Comparison of ENCODE assay signal across 8 cellular contexts in genomic region chr11:45900916-45901617, GRCh38. TPM values are rescaled to one million over a fixed set of nuclear protein-coding genes. Genes with fewer than 3 reads are reported as not detected.
DNase-seq lines count a peak whose midpoint lies in the region; ATAC-seq lines count a peak whose summit lies in the region.

No MANE protein-coding gene starts in this region.

- peak overlapping the region; percentile 65 to 82 (median 76) for H3K4me3 Mint-ChIP-seq in IgD-negative memory B cell
- peak overlapping the region in 8 of 10 donors; percentile 40 to 79 (median 68) for H3K4me3 Mint-ChIP-seq in naive thymus-derived CD4-positive, alpha-beta T cell

- peaks cover 0 to 2% (median 2%) of the 10 kb centered on the region in 3 donors for H3K4me1 Mint-ChIP-seq in IgD-negative memory B cell
- H3K4me1 Mint-ChIP-seq in naive thymus-derived CD4-positive, alpha-beta T cell, result peaks cover 0 to 8% (median 4%) of the 10 kb centered on the region in 7 donors

- peaks cover 8% of the 10 kb centered on the region; the same call in 1 of the 2 replicates for H3K27me3 ChIP-seq in ACC112 (ENCODE audit: insufficient read depth, low read length)
- peaks cover 25 to 29% of the 10 kb centered on the region in 2 donors for H3K27me3 ChIP-seq in duodenal mucosa (ENCODE audit: control insufficient read depth in 1 of 2, insufficient read depth in 2 of 2, low read length in 2 of 2)
- H3K27me3 ChIP-seq in naive thymus-derived CD4-positive, alpha-beta T cell (ENCODE audit: control insufficient read depth in 2 of 2, insufficient read depth in 2 of 2, low read length in 2 of 2), result peaks cover 0 to 5% of the 10 kb centered on the region in 2 donors

- DNase-seq in naive thymus-derived CD4-positive, alpha-beta T cell, result no peak
- no peak for DNase-seq in SHP77 treated with DMSO at 0.1 percent for 48 hours (lab: John Stamatoyannopoulos, UW)
- no peak for DNase-seq in H4 (ENCODE audit: low spot score)

- ATAC-seq in naive thymus-derived CD4-positive, alpha-beta T cell, result no peak
- no peak for ATAC-seq in GM21786 (IDR thresholded peaks at IDR 0.05; ENCODE audit: unreplicated experiment)
- ATAC-seq in GM18858 (IDR thresholded peaks at IDR 0.05; ENCODE audit: unreplicated experiment), result no peak

- POLR2A ChIA-PET in naive thymus-derived CD4-positive, alpha-beta T cell (lab: Charles Lee), result interaction anchor here (0.6 kb wide), 1 partner anchor 20 kb away, joined by 3 read pairs; no protein-coding TSS in a partner anchor

- peaks cover 15% of the 10 kb centered on the region for H3K27me3 Mint-ChIP-seq in IgD-negative memory B cell
- H3K27me3 Mint-ChIP-seq in naive thymus-derived CD4-positive, alpha-beta T cell, result peaks cover 19 to 42% (median 26%) of the 10 kb centered on the region in 5 donors

- no peaks in the 10 kb centered on the region for H3K9me3 ChIP-seq in duodenal mucosa (ENCODE audit: control insufficient read depth in 1 of 2, low read length in 2 of 2)
- H3K9me3 ChIP-seq in naive thymus-derived CD4-positive, alpha-beta T cell (ENCODE audit: control insufficient read depth in 2 of 3, low read length in 3 of 3), result no peaks in the 10 kb centered on the region

- H3K9me3 Mint-ChIP-seq in IgD-negative memory B cell, result no peaks in the 10 kb centered on the region
- peaks cover 0 to 2% (median 0%) of the 10 kb centered on the region in 11 donors for H3K9me3 Mint-ChIP-seq in naive thymus-derived CD4-positive, alpha-beta T cell

- H3K9ac ChIP-seq in duodenal mucosa (ENCODE audit: low read depth in 1 of 2, low read length in 2 of 2), result no peak overlapping the region

- H3K79me2 ChIP-seq in ACC112 (ENCODE audit: control insufficient read depth, insufficient read depth, low read length, unreplicated experiment), result no peaks in the 10 kb centered on the region

- no peak overlapping the region for H2AFZ ChIP-seq in ACC112 (ENCODE audit: low read length, unreplicated experiment)

- peak overlapping the region; percentile 77 for H3K4me3 ChIP-seq in ACC112 (ENCODE audit: low read depth, low read length)
- H3K4me3 ChIP-seq in duodenal mucosa (ENCODE audit: low read depth in 1 of 2, low read length in 2 of 2), result peak overlapping the region; percentile 28 to 40
- no peak overlapping the region for H3K4me3 ChIP-seq in naive thymus-derived CD4-positive, alpha-beta T cell (ENCODE audit: low read length)

- CTCF ChIA-PET in naive thymus-derived CD4-positive, alpha-beta T cell (lab: Charles Lee), result no interaction called here

- intact Hi-C loops in naive thymus-derived CD4-positive, alpha-beta T cell (cut with micrococcal nuclease), result no loop called here

- no peaks in the 10 kb centered on the region for H3K36me3 Mint-ChIP-seq in IgD-negative memory B cell
- H3K36me3 Mint-ChIP-seq in naive thymus-derived CD4-positive, alpha-beta T cell, result no peaks in the 10 kb centered on the region

- H3K27ac ChIP-seq in ACC112 (ENCODE audit: low read depth, low read length), result no peak overlapping the region
- H3K27ac ChIP-seq in duodenal mucosa (ENCODE audit: low read depth, low read length), result no peak overlapping the region
- H3K27ac ChIP-seq in naive thymus-derived CD4-positive, alpha-beta T cell (ENCODE audit: low read depth, low read length), result no peak overlapping the region

- H3K36me3 ChIP-seq in ACC112 (ENCODE audit: insufficient read depth, low read length) (no peaks in the 10 kb centered on the region), duodenal mucosa (ENCODE audit: control insufficient read depth in 1 of 2, insufficient read depth in 2 of 2, low read length in 2 of 2) (no peaks in the 10 kb centered on the region)
- no peaks in the 10 kb centered on the region for H3K36me3 ChIP-seq in naive thymus-derived CD4-positive, alpha-beta T cell (ENCODE audit: control insufficient read depth in 2 of 3, insufficient read depth in 3 of 3, low read length in 3 of 3)

- H3K4me1 ChIP-seq in ACC112 (ENCODE audit: control insufficient read depth, insufficient read depth, low read length, unreplicated experiment), result peaks cover 11% of the 10 kb centered on the region
- H3K4me1 ChIP-seq in duodenal mucosa (ENCODE audit: control insufficient read depth in 1 of 2, insufficient read depth in 2 of 2, low read length in 2 of 2), result peaks cover 18 to 27% of the 10 kb centered on the region in 2 donors
- H3K4me1 ChIP-seq in naive thymus-derived CD4-positive, alpha-beta T cell (ENCODE audit: control insufficient read depth in 2 of 2, insufficient read depth in 2 of 2, low read length in 2 of 2), result peaks cover 7 to 9% of the 10 kb centered on the region in 2 donors

- peak overlapping the region in 2 of 3 donors; percentile 32 to 60 for H3K27ac Mint-ChIP-seq in IgD-negative memory B cell
- H3K27ac Mint-ChIP-seq in naive thymus-derived CD4-positive, alpha-beta T cell, result no peak overlapping the region

RNA-seq across cellular contexts. Expression of gene FREY1, which starts 6.0 kb away (rescaled TPM):
- not detected for polyA plus RNA-seq in IgD-negative memory B cell
- 1 to 10 TPM; 3.4 to 8.2 (median 4.6) TPM for total RNA-seq in naive thymus-derived CD4-positive, alpha-beta T cell
- polyA plus RNA-seq in naive thymus-derived CD4-positive, alpha-beta T cell, result not detected
- 0.51 TPM in 1 of 2 replicates, not detected in the other for total RNA-seq in H4 (2014; rRNA removed; shearing (Covaris generic))

RNA-seq across cellular contexts. Expression of gene MAPK8IP1, which starts 15.6 kb away (rescaled TPM):
- polyA plus RNA-seq in IgD-negative memory B cell, result 0.26 TPM
- 1 to 10 TPM in 2 of 5 experiments, under 1 TPM in 3; 0.65 to 7.0 (median 0.92) TPM for total RNA-seq in naive thymus-derived CD4-positive, alpha-beta T cell
- polyA plus RNA-seq in naive thymus-derived CD4-positive, alpha-beta T cell, result not detected
- total RNA-seq in H4 (2014; rRNA removed; shearing (Covaris generic)), result 10.7 and 11.9 TPM in 2 replicates

RNA-seq across cellular contexts. Expression of gene PEX16, which starts 16.6 kb away (rescaled TPM):
- 73.5 TPM for polyA plus RNA-seq in IgD-negative memory B cell
- 10 to 100 TPM; 48.2 to 64.3 (median 58.1) TPM for total RNA-seq in naive thymus-derived CD4-positive, alpha-beta T cell
- 10 to 100 TPM; 52.9 to 56.7 TPM for polyA plus RNA-seq in naive thymus-derived CD4-positive, alpha-beta T cell
- total RNA-seq in H4 (2014; rRNA removed; shearing (Covaris generic)), result 31.4 and 43.0 TPM in 2 replicates

RNA-seq across cellular contexts. Expression of gene LARGE2, which starts 21.4 kb away (rescaled TPM):
- 61.7 TPM for polyA plus RNA-seq in IgD-negative memory B cell
- 1 to 10 TPM in 4 of 5 experiments, not detected in 1; 1.2 to 4.8 (median 3.2) TPM for total RNA-seq in naive thymus-derived CD4-positive, alpha-beta T cell
- under 1 TPM; 0.24 to 0.77 TPM for polyA plus RNA-seq in naive thymus-derived CD4-positive, alpha-beta T cell
- not detected in 2 replicates for total RNA-seq in H4 (2014; rRNA removed; shearing (Covaris generic))

RNA-seq across cellular contexts. Expression of gene CRY2, which starts 53.8 kb away (rescaled TPM):
- 39.3 TPM for polyA plus RNA-seq in IgD-negative memory B cell
- 100 to 1,000 TPM in 2 of 5 experiments, 10 to 100 TPM in 3; 31.1 to 202 (median 66.9) TPM for total RNA-seq in naive thymus-derived CD4-positive, alpha-beta T cell
- 10 to 100 TPM; 26.9 to 36.0 TPM for polyA plus RNA-seq in naive thymus-derived CD4-positive, alpha-beta T cell
- 8.9 and 10.3 TPM in 2 replicates for total RNA-seq in H4 (2014; rRNA removed; shearing (Covaris generic))

Comparison
In these comparisons a context has a peak if more than half of its experiments do, and no peak if none do; other contexts are left out.
1. H3K27ac Mint-ChIP-seq: peak in IgD-negative memory B cell (2 of 3); none in naive thymus-derived CD4-positive, alpha-beta T cell (0 of 9).